ENCODE assay signal across 8 cellular contexts in the genomic region with DNA sequence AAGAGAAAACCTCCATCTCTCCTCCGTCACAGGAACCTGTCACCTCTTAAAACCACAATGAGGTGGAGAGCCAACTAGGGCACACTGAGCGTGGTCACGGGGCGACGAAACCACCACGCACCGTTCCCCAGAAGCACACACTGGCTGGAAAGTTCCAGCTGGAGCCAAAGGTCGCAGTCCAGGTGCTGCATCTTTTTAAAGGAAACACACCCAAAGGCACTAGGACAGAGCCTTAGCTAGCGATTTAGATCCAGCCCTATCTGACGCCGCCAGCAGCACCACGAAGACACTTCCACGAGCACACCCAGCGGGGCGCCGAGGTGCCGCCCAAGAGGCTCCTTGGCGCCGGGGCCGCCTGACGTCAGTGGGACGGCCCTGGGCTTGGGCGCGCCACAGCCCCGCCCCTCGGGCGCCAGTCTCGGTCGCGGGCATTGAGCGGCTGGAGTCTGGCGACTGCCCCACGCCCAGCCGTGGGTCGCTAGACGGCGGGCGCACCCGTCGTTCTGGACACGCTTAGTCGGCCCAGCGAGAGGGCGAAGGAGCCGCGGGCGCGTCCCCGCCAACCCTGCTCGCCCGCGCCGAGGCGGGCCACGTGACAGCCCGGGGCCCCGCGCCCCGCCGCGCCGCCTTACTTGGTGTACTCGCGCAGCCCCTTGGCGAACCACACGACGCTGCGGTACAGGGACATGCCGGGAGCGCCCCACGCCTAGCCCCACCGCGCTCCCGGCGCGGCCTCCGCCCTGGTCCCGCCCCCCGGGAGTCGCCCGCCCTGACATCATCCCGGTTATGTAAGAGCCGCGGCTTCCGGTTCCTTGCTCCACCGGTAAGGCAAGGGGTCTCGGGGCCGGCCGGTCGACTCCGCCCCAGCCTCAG. TPM values are rescaled to one million over a fixed set of nuclear protein-coding genes. Genes with fewer than 3 reads are reported as not detected.
A peak's percentile ranks its signal among the peaks of the same experiment; 100 is the strongest.
DNase-seq lines count a peak whose midpoint lies in the region; ATAC-seq and TF ChIP-seq lines count a peak whose summit lies in the region.

A gene with protein sequence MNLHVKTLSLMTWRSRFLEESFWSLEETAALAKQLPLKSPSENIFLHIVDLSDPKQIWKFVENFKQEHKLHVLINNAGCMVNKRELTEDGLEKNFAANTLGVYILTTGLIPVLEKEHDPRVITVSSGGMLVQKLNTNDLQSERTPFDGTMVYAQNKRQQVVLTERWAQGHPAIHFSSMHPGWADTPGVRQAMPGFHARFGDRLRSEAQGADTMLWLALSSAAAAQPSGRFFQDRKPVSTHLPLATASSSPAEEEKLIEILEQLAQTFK (minus strand): TSS at position 742 of the 873 bp plus-strand sequence. CDS start 4,504 bp downstream, outside the sequence.

- H3K27me3 ChIP-seq in duodenal mucosa (ENCODE audit: control insufficient read depth in 1 of 2, insufficient read depth in 2 of 2, low read length in 2 of 2): no peaks in the 10 kb centered on the region
- no peaks in the 10 kb centered on the region for H3K27me3 ChIP-seq in lower lobe of right lung (ENCODE audit: low read depth)

- H3K27ac ChIP-seq in duodenal mucosa (ENCODE audit: low read depth, low read length): peak within 1 kb of the TSS; percentile 99
- H3K27ac ChIP-seq in lower lobe of right lung: peak within 1 kb of the TSS; percentile 100

- DNase-seq in CD14-positive monocyte (ENCODE audit: low spot score): peak; percentile 90
- peak; percentile 57 for DNase-seq in NCI-H748 treated with DMSO at 0.1 percent for 48 hours (lab: John Stamatoyannopoulos, UW)
- DNase-seq in activated CD4-positive, alpha-beta memory T cell treated with anti-CD3 and anti-CD28 coated beads, Interleukin-2, amount 10 ng/mL, durations not matched to agents 7 days and 5 days: peak; percentile 88
- peak; percentile 95 for DNase-seq in lower lobe of right lung
- peak; percentile 67 to 82 (median 70) for DNase-seq in stimulated activated CD4-positive, alpha-beta T cell treated with anti-CD3 and anti-CD28 coated beads, TNF-alpha, amount 100 ng/mL, for 24 hours (ENCODE audit: low read depth in 3 of 3)

- H3K27me3 Mint-ChIP-seq in CD14-positive monocyte (ENCODE audit: low read depth in 3 of 3): peaks cover 2 to 28% (median 10%) of the 10 kb centered on the region in 3 donors
- no peaks in the 10 kb centered on the region for H3K27me3 Mint-ChIP-seq in activated CD4-positive, alpha-beta memory T cell treated with anti-CD3 and anti-CD28 coated beads, Interleukin-2, amount 10 ng/mL, durations not matched to agents 7 days and 5 days

- peaks cover 5 to 7% of the 10 kb centered on the region in 2 donors for H3K36me3 Mint-ChIP-seq in CD14-positive monocyte
- no peaks in the 10 kb centered on the region for H3K36me3 Mint-ChIP-seq in activated CD4-positive, alpha-beta memory T cell treated with anti-CD3 and anti-CD28 coated beads, Interleukin-2, amount 10 ng/mL, durations not matched to agents 7 days and 5 days (ENCODE audit: low read depth)

- H3K9ac ChIP-seq in duodenal mucosa (ENCODE audit: low read depth in 1 of 2, low read length in 2 of 2): peak within 1 kb of the TSS; percentile 90 to 99

- H3K4me1 ChIP-seq in duodenal mucosa (ENCODE audit: control insufficient read depth in 1 of 2, insufficient read depth in 2 of 2, low read length in 2 of 2) (peaks cover 30 to 32% of the 10 kb centered on the region in 2 donors), lower lobe of right lung (peaks cover 33% of the 10 kb centered on the region)

- TF ChIP-seq POLR2A in GM19193 (IDR thresholded peaks at IDR 0.05; ENCODE audit: extremely low read depth, insufficient read depth, insufficient read length): peak; percentile 82

- H3K4me3 Mint-ChIP-seq in CD14-positive monocyte: peak within 1 kb of the TSS; percentile 84 to 88
- peak within 1 kb of the TSS; percentile 93 for H3K4me3 Mint-ChIP-seq in activated CD4-positive, alpha-beta memory T cell treated with anti-CD3 and anti-CD28 coated beads, Interleukin-2, amount 10 ng/mL, durations not matched to agents 7 days and 5 days

- H3K27ac Mint-ChIP-seq in CD14-positive monocyte: peak within 1 kb of the TSS; percentile 96 to 98 (median 97)
- peak within 1 kb of the TSS; percentile 99 for H3K27ac Mint-ChIP-seq in activated CD4-positive, alpha-beta memory T cell treated with anti-CD3 and anti-CD28 coated beads, Interleukin-2, amount 10 ng/mL, durations not matched to agents 7 days and 5 days

- no peak for TF ChIP-seq CTCF in CD14-positive monocyte (IDR thresholded peaks at IDR 0.05)
- TF ChIP-seq CTCF in lower lobe of right lung (IDR thresholded peaks at IDR 0.05): peak; percentile 33

- CTCF ChIA-PET in activated CD4-positive, alpha-beta memory T cell treated with anti-CD3 and anti-CD28 coated beads, Interleukin-2, amount 10 ng/mL, durations not matched to agents 7 days and 5 days (lab: Charles Lee): interaction anchor here (0.9 to 3.1 kb wide), 3 partner anchors 11 to 353 kb away, joined by 3 to 19 read pairs (median 4); no protein-coding TSS in a partner anchor

- H3K36me3 ChIP-seq in duodenal mucosa (ENCODE audit: control insufficient read depth in 1 of 2, insufficient read depth in 2 of 2, low read length in 2 of 2) (no peaks in the 10 kb centered on the region), lower lobe of right lung (no peaks in the 10 kb centered on the region)

- H3K4me3 ChIP-seq in duodenal mucosa (ENCODE audit: low read depth in 1 of 2, low read length in 2 of 2): peak within 1 kb of the TSS; percentile 84 to 88
- H3K4me3 ChIP-seq in lower lobe of right lung: peak within 1 kb of the TSS; percentile 67

- POLR2A ChIA-PET in activated CD4-positive, alpha-beta memory T cell treated with anti-CD3 and anti-CD28 coated beads, Interleukin-2, amount 10 ng/mL, durations not matched to agents 7 days and 5 days (lab: Charles Lee): interaction anchor here (0.7 to 4.0 kb wide), 17 partner anchors 9 to 444 kb away, joined by 3 to 82 read pairs (median 4); partner anchors contain the start of gene INTS6

- peaks cover 0 to 2% (median 0%) of the 10 kb centered on the region in 7 donors for H3K9me3 Mint-ChIP-seq in CD14-positive monocyte
- H3K9me3 Mint-ChIP-seq in activated CD4-positive, alpha-beta memory T cell treated with anti-CD3 and anti-CD28 coated beads, Interleukin-2, amount 10 ng/mL, durations not matched to agents 7 days and 5 days: no peaks in the 10 kb centered on the region

- no peaks in the 10 kb centered on the region for H3K9me3 ChIP-seq in duodenal mucosa (ENCODE audit: control insufficient read depth in 1 of 2, low read length in 2 of 2)
- H3K9me3 ChIP-seq in lower lobe of right lung: no peaks in the 10 kb centered on the region

- H3K4me1 Mint-ChIP-seq in CD14-positive monocyte: peaks cover 46% of the 10 kb centered on the region
- H3K4me1 Mint-ChIP-seq in activated CD4-positive, alpha-beta memory T cell treated with anti-CD3 and anti-CD28 coated beads, Interleukin-2, amount 10 ng/mL, durations not matched to agents 7 days and 5 days: peaks cover 36% of the 10 kb centered on the region

- intact Hi-C loops in CD14-positive monocyte (cut with micrococcal nuclease): loop anchor here (5.0 to 10.0 kb wide), 4 partner anchors 169 to 1869 kb away; partner anchors contain the start of genes INTS6 (in 2 of the 2) and SPRYD7 (in 1 of the 2)
- intact Hi-C loops in lower lobe of right lung (cut with DNase I): no loop called here

- ATAC-seq in HG03378 (IDR thresholded peaks at IDR 0.05; ENCODE audit: unreplicated experiment): peak; percentile 65
- ATAC-seq in lower lobe of right lung: peak; percentile 93 to 95

RNA-seq across cellular contexts. Expression of the gene that starts here (rescaled TPM):
- polyA plus RNA-seq in CD14-positive monocyte: 10 to 100 TPM; 20.0 to 20.2 TPM
- 1 to 10 TPM; 5.0 to 6.4 TPM for total RNA-seq in activated CD4-positive, alpha-beta memory T cell treated with anti-CD3 and anti-CD28 coated beads, Interleukin-2, amount 10 ng/mL, durations not matched to agents 7 days and 5 days
- 13.4 TPM for total RNA-seq in lower lobe of right lung

Comparison
In these comparisons a context has a peak if more than half of its experiments do, and no peak if none do; other contexts are left out.
1. Peak in every context shown above with its lines: DNase-seq, ATAC-seq, H3K4me3 ChIP-seq and H3K27ac ChIP-seq.